11 cellular contexts compared by ENCODE assay signal in the genomic region with DNA sequence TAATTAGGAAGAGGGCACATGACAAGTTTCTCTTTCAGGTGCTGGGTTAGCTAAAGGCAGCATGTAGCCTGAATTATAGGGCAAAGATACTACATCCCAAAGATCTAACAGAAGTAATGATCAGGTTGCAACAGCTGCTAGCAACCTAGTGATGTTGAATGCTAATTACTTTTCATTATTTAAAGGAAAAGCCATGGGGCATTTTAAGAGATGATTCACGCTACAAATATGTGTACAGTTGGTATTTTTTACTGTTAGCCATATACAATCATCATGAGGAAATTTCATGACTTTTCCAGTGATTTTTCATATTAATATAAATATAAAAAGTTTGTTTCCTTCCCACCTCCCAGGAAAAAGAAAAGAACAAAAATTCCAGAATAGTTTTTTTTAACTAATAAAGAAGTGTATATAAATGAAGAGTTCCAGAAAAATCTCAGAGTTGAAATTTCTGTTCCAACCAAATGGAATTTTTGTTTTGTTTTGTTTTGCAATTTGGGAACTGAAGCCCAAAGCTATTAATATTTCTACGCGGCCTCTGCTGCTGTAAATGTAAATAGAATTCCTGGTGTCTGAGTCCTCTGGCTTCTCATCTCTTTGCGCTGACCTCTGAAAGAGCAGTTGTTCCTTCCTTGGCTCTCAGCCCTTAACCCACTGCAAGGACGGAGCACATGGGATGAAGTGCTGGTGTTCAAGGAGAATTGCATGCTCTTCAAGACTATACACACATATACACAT. TPM values are rescaled to one million over a fixed set of nuclear protein-coding genes. Genes with fewer than 3 reads are reported as not detected.
DNase-seq lines count a peak whose midpoint lies in the region; ATAC-seq and TF ChIP-seq lines count a peak whose summit lies in the region.
"Had no signal": no experiment of that assay in that cellular context is flagged by ENCODE, and none has a peak within 500 bp of the region (broad histone marks: within the 10 kb centered on the region; RNA-seq: fewer than 3 reads in every experiment).

No MANE protein-coding gene starts in this region.

- POLR2A ChIA-PET in BJ (lab: Charles Lee) = interaction anchor here (0.5 to 1.0 kb wide), 2 partner anchors 43 to 354 kb away, joined by 3 to 11 read pairs; partner anchors contain the start of gene NEK10

- intact Hi-C loops in prostate gland (cut with DNase I) = no loop called here

- peak overlapping the region; percentile 26 to 44 for H3K27ac ChIP-seq in prostate gland

- H3K36me3 ChIP-seq in BJ (ENCODE audit: control insufficient read depth, insufficient read depth, low read length) = no peaks in the 10 kb centered on the region
- no peaks in the 10 kb centered on the region for H3K36me3 ChIP-seq in prostate gland

- CTCF ChIA-PET in BJ (lab: Yijun Ruan, JAX) = interaction anchor here (1.1 to 2.0 kb wide), 6 partner anchors 10 to 386 kb away, joined by 3 to 6 read pairs (median 4); no protein-coding TSS in a partner anchor

- peak; percentile 96 for ATAC-seq in SK-N-SH treated with all-trans-retinoic acid at 6 μM for 48 hours
- ATAC-seq: CD8-positive, alpha-beta T cell; left colon had no signal

- no peaks in the 10 kb centered on the region for H3K4me1 ChIP-seq in prostate gland (replicated peaks)

- no peaks in the 10 kb centered on the region for H3K9me3 ChIP-seq in prostate gland

- no peaks in the 10 kb centered on the region for H3K27me3 ChIP-seq in BJ (ENCODE audit: control insufficient read depth, insufficient read depth, low read length)
- no peaks in the 10 kb centered on the region for H3K27me3 ChIP-seq in prostate gland (replicated peaks; ENCODE audit: insufficient read depth)

- TF ChIP-seq CTCF in BJ (IDR thresholded peaks at IDR 0.05; ENCODE audit: insufficient read depth, low read depth, low read length) = no peak
- no peak for TF ChIP-seq CTCF in fibroblast of villous mesenchyme (IDR thresholded peaks at IDR 0.05; ENCODE audit: insufficient read depth, low read depth, low read length)
- no peak for TF ChIP-seq CTCF in prostate gland (IDR thresholded peaks at IDR 0.05)

- H3K4me3 ChIP-seq in BJ (ENCODE audit: low read depth, low read length) (no peak overlapping the region), fibroblast of villous mesenchyme (ENCODE audit: low read depth, low read length) (no peak overlapping the region), prostate gland (no peak overlapping the region)

- DNase-seq in BJ (ENCODE audit: low read depth) = peak; percentile 85
- DNase-seq in fibroblast of villous mesenchyme (ENCODE audit: low read depth) = peak; percentile 95
- DNase-seq in prostate gland (ENCODE audit: low spot score) = no peak
- DNase-seq in KG1 (lab: John Stamatoyannopoulos, UW) = no peak
- no peak for DNase-seq in erythroblast (lab: John Stamatoyannopoulos, UW)
- DNase-seq in NCI-H345 (lab: John Stamatoyannopoulos, UW) = no peak
- no peak for DNase-seq in NCI-H187 treated with DMSO at 0.1 percent for 48 hours (lab: John Stamatoyannopoulos, UW)
- DNase-seq: CD8-positive, alpha-beta T cell; MV-4-11 had no signal

- WGBS in prostate gland = 59% methylated on average over 5 of the region's 5 CpGs

- TF ChIP-seq POLR2A in prostate gland (IDR thresholded peaks at IDR 0.05) (no peak), erythroblast (IDR thresholded peaks at IDR 0.05; ENCODE audit: low read length) (no peak)

TF ChIP-seq in SK-N-SH treated with all-trans-retinoic acid at 6 μM for 48 hours, 23 proteins besides CTCF, POLR2A, EP300 and RAD21:
- TF ChIP-seq OSR1 (CRISPR knock-in tag; IDR thresholded peaks at IDR 0.05) = no peak
- no peak for TF ChIP-seq ZNF8 (CRISPR knock-in tag; IDR thresholded peaks at IDR 0.05)
- TF ChIP-seq PPARA (CRISPR knock-in tag; IDR thresholded peaks at IDR 0.05; ENCODE audit: borderline replicate concordance) = no peak
- TF ChIP-seq CSDC2 (CRISPR knock-in tag; IDR thresholded peaks at IDR 0.05) = no peak
- no peak for TF ChIP-seq TOX (CRISPR knock-in tag; IDR thresholded peaks at IDR 0.05; ENCODE audit: borderline replicate concordance)
- TF ChIP-seq TCF4 (CRISPR knock-in tag; IDR thresholded peaks at IDR 0.05; ENCODE audit: borderline replicate concordance) = no peak
- TF ChIP-seq ZNF70 (CRISPR knock-in tag; IDR thresholded peaks at IDR 0.05) = no peak
- no peak for TF ChIP-seq ARNTL (CRISPR knock-in tag; IDR thresholded peaks at IDR 0.05; ENCODE audit: borderline replicate concordance, low read depth)
- no peak for TF ChIP-seq ZFP3 (CRISPR knock-in tag; IDR thresholded peaks at IDR 0.05)
- no peak for TF ChIP-seq POU6F1 (CRISPR knock-in tag; IDR thresholded peaks at IDR 0.05; ENCODE audit: borderline replicate concordance, low read depth)
- TF ChIP-seq CSRNP3 (CRISPR knock-in tag; IDR thresholded peaks at IDR 0.05) = no peak
- TF ChIP-seq RARB (CRISPR knock-in tag; IDR thresholded peaks at IDR 0.05) = no peak
- no peak for TF ChIP-seq ESRRG (CRISPR knock-in tag; IDR thresholded peaks at IDR 0.05)
- TF ChIP-seq GLIS3 (CRISPR knock-in tag; IDR thresholded peaks at IDR 0.05) = no peak

RNA-seq across cellular contexts. Expression of gene NEK10, which starts 42.8 kb away (rescaled TPM):
- polyA plus RNA-seq in BJ (2011; rRNA removed) = 2.5 and 3.8 TPM in 2 replicates
- polyA minus RNA-seq in BJ (2011; rRNA and poly(A)+ RNA removed) = 9.1 and 10.1 TPM in 2 replicates
- 1.9 and 6.9 TPM in 2 replicates for total RNA-seq in fibroblast of villous mesenchyme
- 1 to 10 TPM; 8.9 to 9.1 TPM for total RNA-seq in prostate gland

Comparison
In these comparisons a context has a peak if more than half of its experiments do, and no peak if none do; other contexts are left out.
1. DNase-seq: peak in BJ (single experiment) and fibroblast of villous mesenchyme (single experiment); none in prostate gland (single experiment), KG1 (single experiment), erythroblast (0 of 2), NCI-H345 (single experiment) and NCI-H187 treated with DMSO at 0.1 percent for 48 hours (single experiment).